In genomic region chr14:81473456-81474155, GRCh38 we compare ENCODE assay signal across 12 cellular contexts.
A peak's percentile ranks its signal among the peaks of the same experiment; 100 is the strongest.
DNase-seq lines count a peak whose midpoint lies in the region; ATAC-seq and TF ChIP-seq lines count a peak whose summit lies in the region.
"Had no signal": no experiment of that assay in that cellular context is flagged by ENCODE, and none has a peak within 500 bp of the region (broad histone marks: within the 10 kb centered on the region; RNA-seq: fewer than 3 reads in every experiment).

No MANE protein-coding gene starts in this region.

- H3K27ac Mint-ChIP-seq in stimulated activated memory B cell treated with anti-CD40 and anti-IgM and Interleukin-4, amounts not matched to agents 10 μg/mL and 1 μg/mL and 100 μg/mL, for 72 hours, result peak overlapping the region; percentile 90

- H3K27ac ChIP-seq in adrenal gland, result no peak overlapping the region

- peaks cover 26% of the 10 kb centered on the region for H3K36me3 Mint-ChIP-seq in activated T-cell treated with anti-CD3 and anti-CD28 coated beads, Interleukin-2, amount 50 U/mL, for 4 hours (ENCODE audit: insufficient read depth)
- peaks cover 38% of the 10 kb centered on the region for H3K36me3 Mint-ChIP-seq in stimulated activated memory B cell treated with anti-CD40 and anti-IgM and Interleukin-4, amounts not matched to agents 10 μg/mL and 1 μg/mL and 100 μg/mL, for 72 hours

- WGBS in adrenal gland, 4 donors, result 54 to 66% (median 59%) methylated on average over 3 of the region's 3 CpGs

- H3K27me3 ChIP-seq in adrenal gland, result no peaks in the 10 kb centered on the region
- H3K27me3 ChIP-seq: sigmoid colon, stomach had no signal

- TF ChIP-seq POLR2A in adrenal gland (IDR thresholded peaks at IDR 0.05) (no peak), erythroblast (IDR thresholded peaks at IDR 0.05; ENCODE audit: low read length) (no peak)

- H3K4me1 Mint-ChIP-seq in activated T-cell treated with anti-CD3 and anti-CD28 coated beads, Interleukin-2, amount 50 U/mL, for 4 hours (ENCODE audit: low read depth), result peaks cover 43% of the 10 kb centered on the region
- peaks cover 43% of the 10 kb centered on the region for H3K4me1 Mint-ChIP-seq in stimulated activated memory B cell treated with anti-CD40 and anti-IgM and Interleukin-4, amounts not matched to agents 10 μg/mL and 1 μg/mL and 100 μg/mL, for 72 hours

- no peak for ATAC-seq in activated T-cell treated with anti-CD3 and anti-CD28 coated beads, Interleukin-2, amount 50 U/mL, for 4 hours
- peak; percentile 38 for ATAC-seq in HG02678 (IDR thresholded peaks at IDR 0.05; ENCODE audit: unreplicated experiment)
- peak; percentile 10 for ATAC-seq in HG03575 (IDR thresholded peaks at IDR 0.05; ENCODE audit: extremely low read depth, insufficient number of reproducible peaks, low FRiP score, unreplicated experiment)
- ATAC-seq in stimulated activated memory B cell treated with anti-CD40 and anti-IgM and Interleukin-4, amounts not matched to agents 10 μg/mL and 1 μg/mL and 100 μg/mL, for 72 hours, result no peak
- ATAC-seq: left lobe of liver had no signal

- peaks cover 0 to 14% of the 10 kb centered on the region in 2 donors for H3K4me1 ChIP-seq in adrenal gland (replicated peaks in 1 of 2)
- H3K4me1 ChIP-seq: stomach had no signal

- H3K4me3 ChIP-seq in adrenal gland, result no peak overlapping the region
- H3K4me3 ChIP-seq: sigmoid colon, stomach had no signal

- intact Hi-C loops in adrenal gland (cut with DNase I), result no loop called here

- peaks cover 0 to 25% of the 10 kb centered on the region in 2 donors for H3K36me3 ChIP-seq in adrenal gland (replicated peaks in 1 of 2)

- H3K9me3 ChIP-seq in adrenal gland (replicated peaks in 1 of 3), result no peaks in the 10 kb centered on the region
- H3K9me3 ChIP-seq: sigmoid colon, stomach had no signal

- DNase-seq in activated T-cell treated with anti-CD3 and anti-CD28 coated beads, Interleukin-2, amount 50 U/mL, for 4 hours, result no peak
- no peak for DNase-seq in activated T-cell treated with anti-CD3 and anti-CD28 coated beads, Interleukin-2, amount 50 U/mL, for 1 hour
- DNase-seq in adrenal gland (no peak), NCI-H2107 treated with DMSO at 0.1 percent for 48 hours (lab: John Stamatoyannopoulos, UW; ENCODE audit: unreplicated experiment) (no peak), erythroblast (lab: John Stamatoyannopoulos, UW) (no peak)
- DNase-seq: effector CD8-positive, alpha-beta T cell; sigmoid colon; stomach had no signal

- no peaks in the 10 kb centered on the region for H3K9me3 Mint-ChIP-seq in activated T-cell treated with anti-CD3 and anti-CD28 coated beads, Interleukin-2, amount 50 U/mL, for 4 hours
- H3K9me3 Mint-ChIP-seq in stimulated activated memory B cell treated with anti-CD40 and anti-IgM and Interleukin-4, amounts not matched to agents 10 μg/mL and 1 μg/mL and 100 μg/mL, for 72 hours, result no peaks in the 10 kb centered on the region

- peak overlapping the region; percentile 73 for H3K4me3 Mint-ChIP-seq in activated T-cell treated with anti-CD3 and anti-CD28 coated beads, Interleukin-2, amount 50 U/mL, for 4 hours
- peak overlapping the region; percentile 51 for H3K4me3 Mint-ChIP-seq in stimulated activated memory B cell treated with anti-CD40 and anti-IgM and Interleukin-4, amounts not matched to agents 10 μg/mL and 1 μg/mL and 100 μg/mL, for 72 hours

- TF ChIP-seq CTCF in adrenal gland (IDR thresholded peaks at IDR 0.05), result no peak

- H3K27me3 Mint-ChIP-seq in activated T-cell treated with anti-CD3 and anti-CD28 coated beads, Interleukin-2, amount 50 U/mL, for 4 hours (ENCODE audit: low read depth), result no peaks in the 10 kb centered on the region
- H3K27me3 Mint-ChIP-seq in stimulated activated memory B cell treated with anti-CD40 and anti-IgM and Interleukin-4, amounts not matched to agents 10 μg/mL and 1 μg/mL and 100 μg/mL, for 72 hours, result no peaks in the 10 kb centered on the region

Comparison
In these comparisons a context has a peak if more than half of its experiments do, and no peak if none do; other contexts are left out.
1. ATAC-seq: peak in HG02678 (single experiment) and HG03575 (single experiment); none in activated T-cell treated with anti-CD3 and anti-CD28 coated beads, Interleukin-2, amount 50 U/mL, for 4 hours (0 of 2) and stimulated activated memory B cell treated with anti-CD40 and anti-IgM and Interleukin-4, amounts not matched to agents 10 μg/mL and 1 μg/mL and 100 μg/mL, for 72 hours (single experiment).